In the genomic region with DNA sequence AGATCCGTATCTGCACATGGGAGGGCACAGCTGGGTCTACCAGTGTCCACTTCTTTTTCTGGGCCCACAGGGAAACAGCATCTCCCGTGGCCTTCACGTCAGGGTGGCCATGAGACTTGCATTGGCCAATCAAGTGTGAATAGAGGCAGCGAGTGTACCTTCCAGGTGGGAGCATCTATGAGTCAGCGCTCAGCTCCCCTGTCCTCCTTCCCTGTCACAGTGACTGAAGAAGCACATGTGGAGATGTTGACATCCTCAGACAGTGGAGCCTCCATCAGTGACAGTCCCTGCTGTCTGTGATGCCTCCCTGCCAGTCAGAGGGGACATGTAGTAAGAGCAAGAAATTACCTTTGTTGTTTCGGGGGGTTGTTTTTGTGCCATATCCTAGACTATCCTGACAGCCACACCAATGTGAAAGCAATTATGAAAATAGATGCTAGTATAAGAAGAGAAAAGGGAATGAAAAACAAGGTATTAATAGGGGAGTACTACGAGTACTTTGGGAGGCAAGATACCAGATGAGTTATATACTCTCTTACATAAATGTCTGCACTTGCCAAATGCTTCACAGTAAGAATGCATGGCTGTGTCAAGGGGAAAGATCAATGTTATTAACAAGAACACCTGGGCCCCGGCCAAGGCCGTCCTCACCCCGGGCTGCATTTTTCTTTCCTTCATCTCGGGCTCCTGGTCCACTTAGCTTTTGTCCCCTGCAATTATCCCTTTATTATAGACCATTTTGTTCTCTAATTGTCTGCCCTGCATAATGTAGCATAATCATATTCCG, we compare ENCODE assay signal across 13 cellular contexts.
DNase-seq lines count a peak whose midpoint lies in the region; ATAC-seq and TF ChIP-seq lines count a peak whose summit lies in the region.
"Had no signal": no experiment of that assay in that cellular context is flagged by ENCODE, and none has a peak within 500 bp of the region (broad histone marks: within the 10 kb centered on the region; RNA-seq: fewer than 3 reads in every experiment).

No MANE protein-coding gene starts in this region.

- TF ChIP-seq CTCF in fibroblast of the aortic adventitia (IDR thresholded peaks at IDR 0.05; ENCODE audit: insufficient read depth, low read length) = no peak
- no peak for TF ChIP-seq CTCF in upper lobe of right lung (IDR thresholded peaks at IDR 0.05)

- H3K9me3 ChIP-seq in upper lobe of right lung = no peaks in the 10 kb centered on the region
- H3K9me3 ChIP-seq: SJCRH30 had no signal

- H3K27me3 ChIP-seq in upper lobe of right lung = no peaks in the 10 kb centered on the region

- H3K36me3 ChIP-seq in upper lobe of right lung = no peaks in the 10 kb centered on the region
- H3K36me3 ChIP-seq: SJCRH30 had no signal

- ATAC-seq in Right ventricle myocardium inferior (peak; percentile 39), left cardiac atrium (no peak), upper lobe of right lung (no peak), HG02885 (IDR thresholded peaks at IDR 0.05; ENCODE audit: poor library complexity, unreplicated experiment) (no peak)

- no peak overlapping the region for H3K27ac ChIP-seq in upper lobe of right lung
- H3K27ac ChIP-seq: SJCRH30 had no signal

- DNase-seq in Right ventricle myocardium inferior (ENCODE audit: missing footprints) (no peak), left cardiac atrium (no peak), NCI-H1417 (lab: John Stamatoyannopoulos, UW) (peak in 2 of 3 experiments; percentile 54 to 89), fibroblast of the aortic adventitia (ENCODE audit: low read depth) (peak; percentile 11), upper lobe of right lung (peak; percentile 22), NCI-H524 (lab: John Stamatoyannopoulos, UW) (no peak)
- DNase-seq: C1 segment of cervical spinal cord; KG1; NCI-H187 treated with DMSO at 0.1 percent for 48 hours; NCI-H510A treated with DMSO at 0.1 percent for 48 hours; NK-92 treated with Interleukin-12 subunit alpha and Interleukin-12 subunit beta, amount 100 ng/mL, for 24 hours; SJCRH30 had no signal

- intact Hi-C loops in Right ventricle myocardium inferior (cut with DNase I) (loop anchor here (10.0 kb wide), 1 partner anchor 113 kb away; no protein-coding TSS in a partner anchor), left cardiac atrium (cut with DNase I) (no loop called here), upper lobe of right lung (cut with DNase I) (no loop called here)

- H3K4me1 ChIP-seq in upper lobe of right lung = no peaks in the 10 kb centered on the region
- H3K4me1 ChIP-seq: SJCRH30 had no signal

- H3K4me3 ChIP-seq in fibroblast of the aortic adventitia (ENCODE audit: low read depth, low read length) = no peak overlapping the region
- H3K4me3 ChIP-seq in upper lobe of right lung = no peak overlapping the region
- H3K4me3 ChIP-seq: SJCRH30 had no signal

Comparison
In these comparisons a context has a peak if more than half of its experiments do, and no peak if none do; other contexts are left out.
1. DNase-seq: peak in NCI-H1417 (2 of 3), fibroblast of the aortic adventitia (single experiment) and upper lobe of right lung (single experiment); none in Right ventricle myocardium inferior (single experiment), left cardiac atrium (single experiment) and NCI-H524 (0 of 2).